In the genomic region with DNA sequence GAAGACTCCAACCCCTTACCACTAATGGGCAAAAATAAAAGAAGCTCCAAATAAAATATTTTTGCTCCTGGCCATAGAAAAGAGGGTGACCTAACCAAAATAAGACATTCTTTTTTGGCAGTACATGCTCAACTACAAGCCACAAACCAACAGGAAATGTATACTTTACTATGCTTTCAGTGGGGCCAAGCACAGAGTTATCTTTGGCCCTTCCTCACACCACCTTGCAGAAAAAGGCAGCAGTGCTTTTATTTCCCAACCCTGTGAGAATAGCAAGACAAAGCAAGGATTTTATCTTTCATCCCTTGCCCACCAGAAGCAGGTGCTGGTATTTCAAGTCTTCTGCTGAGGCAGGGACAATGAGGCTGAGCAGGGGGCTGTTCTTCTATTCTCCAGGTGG, we compare ENCODE assay signal across 1 cellular context.
TF ChIP-seq lines count a peak whose summit lies in the region.

No MANE protein-coding gene starts in this region.

TF ChIP-seq in WTC11, 78 proteins besides CTCF, POLR2A, EP300 and RAD21 (continued from another document):
- TF ChIP-seq FOXP1 (CRISPR knock-in tag; IDR thresholded peaks at IDR 0.05; ENCODE audit: borderline replicate concordance) (no peak), MXD4 (CRISPR knock-in tag; IDR thresholded peaks at IDR 0.05; ENCODE audit: borderline replicate concordance) (no peak)
- TF ChIP-seq, protein P1, sequence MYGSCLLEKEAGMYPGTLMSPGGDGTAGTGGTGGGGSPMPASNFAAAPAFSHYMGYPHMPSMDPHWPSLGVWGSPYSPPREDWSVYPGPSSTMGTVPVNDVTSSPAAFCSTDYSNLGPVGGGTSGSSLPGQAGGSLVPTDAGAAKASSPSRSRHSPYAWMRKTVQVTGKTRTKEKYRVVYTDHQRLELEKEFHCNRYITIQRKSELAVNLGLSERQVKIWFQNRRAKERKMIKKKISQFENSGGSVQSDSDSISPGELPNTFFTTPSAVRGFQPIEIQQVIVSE (CRISPR knock-in tag; IDR thresholded peaks at IDR 0.05; ENCODE audit: borderline replicate concordance) = no peak
